Comparison of ENCODE assay signal across 14 cellular contexts in the genomic region with DNA sequence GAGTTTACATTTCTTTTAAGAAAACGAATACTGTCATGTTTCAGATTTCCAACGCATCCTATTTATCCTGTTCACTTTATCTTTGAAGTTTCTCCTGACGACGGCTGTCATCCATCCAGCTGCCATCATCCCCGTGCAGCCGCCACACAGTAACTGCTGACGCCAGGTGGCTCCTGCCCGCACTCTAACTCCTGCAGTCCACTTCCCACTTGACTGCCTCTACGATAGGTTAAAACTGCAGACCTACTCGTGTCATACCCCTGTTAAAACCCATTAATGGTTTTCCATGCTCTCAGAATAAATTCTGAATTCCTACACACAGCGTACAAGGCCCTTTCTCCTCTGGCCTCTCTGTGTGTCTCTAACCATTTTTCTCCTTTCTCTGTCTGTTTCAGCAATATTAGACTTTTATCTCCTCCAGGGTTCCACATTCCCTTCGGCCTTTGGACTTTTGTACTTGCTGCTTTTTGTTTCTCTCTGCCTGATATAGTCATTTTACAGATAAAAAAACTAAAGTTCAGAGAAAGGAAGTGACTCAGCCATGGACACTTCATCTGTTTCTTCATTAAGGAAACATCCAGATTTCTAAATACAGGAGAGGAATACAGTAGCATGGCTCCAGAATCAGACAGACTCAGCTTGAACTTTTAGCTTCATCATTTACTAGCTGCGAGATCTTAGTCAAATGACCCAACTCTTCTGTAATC.
DNase-seq lines count a peak whose midpoint lies in the region; ATAC-seq, FAIRE-seq and TF ChIP-seq lines count a peak whose summit lies in the region.
"Had no signal": no experiment of that assay in that cellular context is flagged by ENCODE, and none has a peak within 500 bp of the region (broad histone marks: within the 10 kb centered on the region; RNA-seq: fewer than 3 reads in every experiment).

No MANE protein-coding gene starts in this region.

- H3K27me3 ChIP-seq in AG04450 (ENCODE audit: control insufficient read depth, insufficient read depth, low read length) (no peaks in the 10 kb centered on the region), heart left ventricle (no peaks in the 10 kb centered on the region), spleen (replicated peaks in 1 of 7) (no peaks in the 10 kb centered on the region)
- no peaks in the 10 kb centered on the region for H3K27me3 ChIP-seq in CD4-positive, alpha-beta T cell (ENCODE audit: control insufficient read depth, insufficient read depth, low read length)

- no peak for TF ChIP-seq POLR2A in H54 (IDR thresholded peaks at IDR 0.05; ENCODE audit: low read depth, low read length)
- no peak for TF ChIP-seq POLR2A in heart left ventricle (IDR thresholded peaks at IDR 0.05)
- TF ChIP-seq POLR2A in spleen (IDR thresholded peaks at IDR 0.05): no peak

- intact Hi-C loops in heart left ventricle (cut with DNase I): no loop called here
- intact Hi-C loops in spleen (cut with DNase I; ENCODE audit: low total_unique reads): no loop called here
- intact Hi-C loops in CD4-positive, alpha-beta T cell (cut with DNase I, micrococcal nuclease): no loop called here

- H3K4me3 ChIP-seq in AG04450 (ENCODE audit: low read depth, low read length): no peak overlapping the region
- 0 out of 2 replicates have a peak overlapping the region, but pooled peaks have one; percentile 24 for H3K4me3 ChIP-seq in WI38 (ENCODE audit: low read depth, low read length)
- no peak overlapping the region for H3K4me3 ChIP-seq in heart left ventricle
- H3K4me3 ChIP-seq in spleen: no peak overlapping the region
- H3K4me3 ChIP-seq: GM12878 had no signal

- no peaks in the 10 kb centered on the region for H3K4me1 Mint-ChIP-seq in CD4-positive, alpha-beta T cell (ENCODE audit: low read depth)

- H3K27me3 Mint-ChIP-seq in CD4-positive, alpha-beta T cell: peaks cover 9% of the 10 kb centered on the region

- H3K4me3 Mint-ChIP-seq in CD4-positive, alpha-beta T cell: no peak overlapping the region
- H3K4me3 Mint-ChIP-seq: natural killer cell treated with Interleukin-12 subunit alpha and Interleukin-12 subunit beta and Interleukin-15 and Interleukin-18, amount 100 ng/mL, for 72 hours had no signal

- no peak for TF ChIP-seq CTCF in AG04450 (IDR thresholded peaks at IDR 0.05; ENCODE audit: low read depth, low read length)
- no peak for TF ChIP-seq CTCF in WI38 (IDR thresholded peaks at IDR 0.05; ENCODE audit: low read depth, low read length)
- TF ChIP-seq CTCF in heart left ventricle (IDR thresholded peaks at IDR 0.05): no peak
- no peak for TF ChIP-seq CTCF in spleen (IDR thresholded peaks at IDR 0.05 in 8 of 11, conservative IDR thresholded peaks at IDR 0.05 in 3 of 11)
- TF ChIP-seq CTCF in CD4-positive, alpha-beta T cell (IDR thresholded peaks at IDR 0.05): no peak

- 58 to 69% (median 67%) methylated on average over 13 of the region's 13 CpGs for WGBS in heart left ventricle, 4 donors
- WGBS in spleen, 5 donors: 72 to 88% (median 82%) methylated on average over 13 of the region's 13 CpGs

- ATAC-seq in heart left ventricle (peak in 3 of 4 donors; percentile 54 to 80 (median 66)), GM18861 (IDR thresholded peaks at IDR 0.05; ENCODE audit: unreplicated experiment) (no peak)
- no peak for ATAC-seq in CD4-positive, alpha-beta T cell (ENCODE audit: poor library complexity)
- ATAC-seq: GM12878; natural killer cell treated with Interleukin-12 subunit alpha and Interleukin-12 subunit beta and Interleukin-15 and Interleukin-18, amount 100 ng/mL, for 72 hours had no signal

- CTCF ChIA-PET in AG04450 (lab: Charles Lee): no interaction called here
- CTCF ChIA-PET in CD4-positive, alpha-beta T cell (lab: Charles Lee): no interaction called here

- no peak overlapping the region for H3K27ac Mint-ChIP-seq in CD4-positive, alpha-beta T cell
- H3K27ac Mint-ChIP-seq: CD4-positive, alpha-beta memory T cell; natural killer cell treated with Interleukin-12 subunit alpha and Interleukin-12 subunit beta and Interleukin-15 and Interleukin-18, amount 100 ng/mL, for 72 hours had no signal

- H3K9me3 ChIP-seq in AG04450 (ENCODE audit: control insufficient read depth, insufficient read depth, low read length): no peaks in the 10 kb centered on the region
- H3K9me3 ChIP-seq in heart left ventricle: no peaks in the 10 kb centered on the region
- H3K9me3 ChIP-seq in spleen: no peaks in the 10 kb centered on the region
- H3K9me3 ChIP-seq in CD4-positive, alpha-beta T cell (ENCODE audit: control insufficient read depth, low read length): no peaks in the 10 kb centered on the region

- POLR2A ChIA-PET in AG04450 (lab: Yijun Ruan, JAX): interaction anchor here (1.1 kb wide), 1 partner anchor 18 kb away, joined by 3 read pairs; no protein-coding TSS in a partner anchor
- POLR2A ChIA-PET in CD4-positive, alpha-beta T cell (lab: Charles Lee): no interaction called here

- H3K4me1 ChIP-seq in heart left ventricle (peaks cover 0 to 15% (median 0%) of the 10 kb centered on the region in 12 donors), spleen (peaks cover 0 to 5% (median 0%) of the 10 kb centered on the region in 6 donors)

- DNase-seq in AG04450 (ENCODE audit: low read depth, low spot score): no peak
- no peak for DNase-seq in H54 (ENCODE audit: insufficient read length, low spot score)
- no peak for DNase-seq in heart left ventricle
- no peak for DNase-seq in spleen
- no peak for DNase-seq in CD4-positive, alpha-beta T cell
- no peak for DNase-seq in GM19238 (ENCODE audit: insufficient read length, low spot score)
- DNase-seq: activated CD4-positive, alpha-beta T cell treated with anti-CD3 and anti-CD28 coated beads for 1 hour; activated effector memory CD4-positive, alpha-beta T cell treated with Interleukin-2 at 50 U/mL for 16 hours; CD4-positive, alpha-beta memory T cell; NCI-H2029 treated with DMSO at 0.1 percent for 48 hours had no signal

- FAIRE-seq in H54 (lab: Jason Lieb, UNC): peak; percentile 78
- FAIRE-seq: GM12878 had no signal

- H3K9me3 Mint-ChIP-seq in CD4-positive, alpha-beta T cell: no peaks in the 10 kb centered on the region

- H3K36me3 Mint-ChIP-seq in CD4-positive, alpha-beta T cell (ENCODE audit: low read depth): no peaks in the 10 kb centered on the region
- H3K36me3 Mint-ChIP-seq: CD4-positive, alpha-beta memory T cell; natural killer cell treated with Interleukin-12 subunit alpha and Interleukin-12 subunit beta and Interleukin-15 and Interleukin-18, amount 100 ng/mL, for 72 hours had no signal

- H3K27ac ChIP-seq in AG04450 (ENCODE audit: low read depth, low read length): peak overlapping the region; percentile 68
- H3K27ac ChIP-seq in heart left ventricle: peak overlapping the region in 2 of 12 donors; percentile 50 to 71
- no peak overlapping the region for H3K27ac ChIP-seq in spleen
- no peak overlapping the region for H3K27ac ChIP-seq in CD4-positive, alpha-beta T cell (ENCODE audit: low read depth, low read length)

- no peaks in the 10 kb centered on the region for H3K36me3 ChIP-seq in heart left ventricle
- no peaks in the 10 kb centered on the region for H3K36me3 ChIP-seq in spleen

Comparison
In these comparisons a context has a peak if more than half of its experiments do, and no peak if none do; other contexts are left out.
1. ATAC-seq: peak in heart left ventricle (3 of 4); none in CD4-positive, alpha-beta T cell (single experiment) and GM18861 (single experiment).